Comparison of ENCODE assay signal across 17 cellular contexts in genomic region chr9:84283895-84284294, GRCh38. TPM values are rescaled to one million over a fixed set of nuclear protein-coding genes. Genes with fewer than 3 reads are reported as not detected.
"Had no signal": no experiment of that assay in that cellular context is flagged by ENCODE, and none has a peak within 500 bp of the region (broad histone marks: within the 10 kb centered on the region; RNA-seq: fewer than 3 reads in every experiment).

No MANE protein-coding gene starts in this region.

- H3K27ac ChIP-seq: cardiac muscle cell, stomach, thoracic aorta had no signal

- H3K9me3 Mint-ChIP-seq: activated T-helper 17 cell treated with anti-CD3 and anti-CD28 coated beads, Interleukin-2, amount 50 U/mL, for 72 hours; T-cell had no signal

- H3K27me3 ChIP-seq: cardiac muscle cell had no signal

- H3K4me3 Mint-ChIP-seq: activated T-helper 17 cell treated with anti-CD3 and anti-CD28 coated beads, Interleukin-2, amount 50 U/mL, for 72 hours; T-cell had no signal

- H3K4me3 ChIP-seq: cardiac muscle cell, stomach, thoracic aorta had no signal

- ATAC-seq: activated CD4-positive, CD25-positive, alpha-beta regulatory T cell treated with anti-CD3 and anti-CD28 coated beads, Interleukin-2, amount 50 U/mL, for 24 hours; activated T-helper 17 cell treated with anti-CD3 and anti-CD28 coated beads, Interleukin-2, amount 50 U/mL, for 72 hours; left ventricle myocardium superior; T-cell had no signal

- H3K27me3 Mint-ChIP-seq: activated T-helper 17 cell treated with anti-CD3 and anti-CD28 coated beads, Interleukin-2, amount 50 U/mL, for 72 hours had no signal

- H3K9me3 ChIP-seq: stomach, thoracic aorta had no signal

- DNase-seq: activated CD4-positive, alpha-beta T cell treated with anti-CD3 and anti-CD28 coated beads, Interleukin-2, amount 50 U/mL, for 1 hour; activated naive CD4-positive, alpha-beta T cell treated with Interleukin-2 at 50 U/mL for 16 hours; kidney; left ventricle myocardium superior; mesendoderm; stimulated activated CD4-positive, alpha-beta T cell treated with anti-CD3 and anti-CD28 coated beads, Interleukin-12 subunit alpha, Interleukin-12 subunit beta, amount 100 ng/mL, for 4 hours; stimulated activated CD4-positive, alpha-beta T cell treated with anti-CD3 and anti-CD28 coated beads, Interleukin-2, amount 100 ng/mL, for 24 hours; stomach; T-cell; T-helper 9 cell had no signal

- H3K36me3 ChIP-seq: cardiac muscle cell, thoracic aorta had no signal

- H3K27ac Mint-ChIP-seq: activated T-helper 17 cell treated with anti-CD3 and anti-CD28 coated beads, Interleukin-2, amount 50 U/mL, for 72 hours; T-cell had no signal

- H3K4me1 ChIP-seq: stomach had no signal

- H3K36me3 Mint-ChIP-seq: T-cell had no signal

RNA-seq across cellular contexts. Expression of gene SLC28A3, which starts 56.7 kb away (rescaled TPM):
- total RNA-seq: osteocyte, pulmonary artery endothelial cell, T-cell had no signal
- polyA plus RNA-seq: neural cell had no signal
